In genomic region chr12:26235465-26235864, GRCh38 we compare ENCODE assay signal across 1 cellular context. TPM values are rescaled to one million over a fixed set of nuclear protein-coding genes. Genes with fewer than 3 reads are reported as not detected.
"Had no signal": no experiment of that assay in that cellular context is flagged by ENCODE, and none has a peak within 500 bp of the region (broad histone marks: within the 10 kb centered on the region; RNA-seq: fewer than 3 reads in every experiment).

No MANE protein-coding gene starts in this region.

RNA-seq across cellular contexts. Expression of gene SSPN, which starts 40.1 kb away (rescaled TPM):
- total RNA-seq: HepG2 had no signal
- polyA plus RNA-seq: HepG2 had no signal
